ENCODE assay signal across 1 cellular context in the genomic region with DNA sequence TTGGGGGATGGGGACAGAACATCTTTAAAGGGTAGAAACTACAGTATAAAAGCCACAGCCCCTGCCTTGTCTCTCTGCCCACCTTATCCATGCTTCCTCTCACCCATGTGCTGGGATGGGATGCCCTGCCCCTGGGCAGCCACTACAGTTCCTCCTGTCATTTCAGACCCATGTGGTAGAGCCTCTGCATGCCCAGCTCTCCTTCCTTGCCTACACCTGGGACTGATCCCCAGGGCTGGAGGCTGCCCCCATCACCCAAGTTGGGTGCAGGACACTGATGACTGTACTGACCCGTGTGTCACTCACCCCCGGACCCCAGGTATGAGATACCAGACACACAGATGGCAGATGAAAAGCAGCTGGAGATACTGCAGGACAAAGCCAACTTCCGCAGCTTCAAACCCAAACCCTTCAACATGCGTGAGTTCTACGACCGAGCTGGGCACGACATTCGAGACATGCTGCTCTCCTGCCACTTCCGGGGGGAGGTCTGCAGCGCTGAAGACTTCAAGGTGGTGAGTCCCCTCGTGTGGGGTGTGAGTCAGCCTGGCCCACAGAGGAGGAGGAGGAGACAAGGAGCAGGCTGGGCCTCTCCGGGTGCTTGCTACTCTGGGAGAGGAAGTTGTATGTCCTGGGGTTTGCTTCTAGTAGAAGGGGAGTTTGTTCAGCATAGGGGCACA.
TF ChIP-seq lines count a peak whose summit lies in the region.

No MANE protein-coding gene starts in this region.

TF ChIP-seq in HepG2, 621 proteins besides CTCF, POLR2A, EP300 and RAD21:
- TF ChIP-seq, protein P1, sequence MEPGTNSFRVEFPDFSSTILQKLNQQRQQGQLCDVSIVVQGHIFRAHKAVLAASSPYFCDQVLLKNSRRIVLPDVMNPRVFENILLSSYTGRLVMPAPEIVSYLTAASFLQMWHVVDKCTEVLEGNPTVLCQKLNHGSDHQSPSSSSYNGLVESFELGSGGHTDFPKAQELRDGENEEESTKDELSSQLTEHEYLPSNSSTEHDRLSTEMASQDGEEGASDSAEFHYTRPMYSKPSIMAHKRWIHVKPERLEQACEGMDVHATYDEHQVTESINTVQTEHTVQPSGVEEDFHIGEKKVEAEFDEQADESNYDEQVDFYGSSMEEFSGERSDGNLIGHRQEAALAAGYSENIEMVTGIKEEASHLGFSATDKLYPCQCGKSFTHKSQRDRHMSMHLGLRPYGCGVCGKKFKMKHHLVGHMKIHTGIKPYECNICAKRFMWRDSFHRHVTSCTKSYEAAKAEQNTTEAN (CRISPR knock-in tag; conservative IDR thresholded peaks at IDR 0.05): no peak
- TF ChIP-seq HOXD1 (CRISPR knock-in tag; IDR thresholded peaks at IDR 0.05) (no peak), FOSL1 (CRISPR knock-in tag; IDR thresholded peaks at IDR 0.05; ENCODE audit: borderline replicate concordance) (no peak)
- TF ChIP-seq, protein P2, sequence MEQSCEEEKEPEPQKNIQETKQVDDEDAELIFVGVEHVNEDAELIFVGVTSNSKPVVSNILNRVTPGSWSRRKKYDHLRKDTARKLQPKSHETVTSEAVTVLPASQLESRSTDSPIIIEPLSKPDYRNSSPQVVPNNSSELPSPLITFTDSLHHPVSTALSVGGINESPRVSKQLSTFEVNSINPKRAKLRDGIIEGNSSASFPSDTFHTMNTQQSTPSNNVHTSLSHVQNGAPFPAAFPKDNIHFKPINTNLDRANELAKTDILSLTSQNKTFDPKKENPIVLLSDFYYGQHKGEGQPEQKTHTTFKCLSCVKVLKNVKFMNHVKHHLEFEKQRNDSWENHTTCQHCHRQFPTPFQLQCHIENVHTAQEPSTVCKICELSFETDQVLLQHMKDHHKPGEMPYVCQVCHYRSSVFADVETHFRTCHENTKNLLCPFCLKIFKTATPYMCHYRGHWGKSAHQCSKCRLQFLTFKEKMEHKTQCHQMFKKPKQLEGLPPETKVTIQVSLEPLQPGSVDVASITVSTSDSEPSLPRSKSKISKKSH (CRISPR knock-in tag; IDR thresholded peaks at IDR 0.05; ENCODE audit: borderline replicate concordance): no peak
